In genomic region chr1:4307468-4307845, GRCh38 we compare ENCODE assay signal across 23 cellular contexts.
"Had no signal": no experiment of that assay in that cellular context is flagged by ENCODE, and none has a peak within 500 bp of the region (broad histone marks: within the 10 kb centered on the region; RNA-seq: fewer than 3 reads in every experiment).

No MANE protein-coding gene starts in this region.

- H3K36me3 ChIP-seq: SJSA1 had no signal

- H3K4me1 ChIP-seq: SJSA1 had no signal

- H3K27ac ChIP-seq: HL-60, KMS-11, SJSA1, SK-N-MC had no signal

- H3K27me3 ChIP-seq: SJSA1 had no signal

- H3K36me3 Mint-ChIP-seq: IgD-negative memory B cell had no signal

- H3K4me3 ChIP-seq: K562, SJSA1, SK-N-MC had no signal

- H3K4me3 Mint-ChIP-seq: IgD-negative memory B cell had no signal

- DNase-seq: Kasumi-1, MM.1S, NCI-H1092 treated with DMSO at 0.1 percent for 48 hours, NCI-H1436, NCI-H187, NCI-H2029, NCI-H2081 treated with DMSO at 0.1 percent for 48 hours, NCI-H2171, NCI-H226, NCI-H446, NCI-H510A, NCI-H524 treated with DMSO at 0.1 percent for 48 hours, NCI-H69, NCI-H774, Right ventricle myocardium superior, RPMI8226, SIG-M5 had no signal

- H3K9ac ChIP-seq: KMS-11 had no signal

- H3K27ac Mint-ChIP-seq: IgD-negative memory B cell had no signal

- H3K4me2 ChIP-seq: KMS-11 had no signal
